3 cellular contexts compared by ENCODE assay signal in genomic region chr1:41699861-41700248, GRCh38.
TF ChIP-seq lines count a peak whose summit lies in the region.

No MANE protein-coding gene starts in this region.

TF ChIP-seq in SK-N-SH treated with all-trans-retinoic acid at 6 μM for 48 hours, 23 proteins besides CTCF, POLR2A, EP300 and RAD21 (continued from another document):
- TF ChIP-seq ZNF70 (CRISPR knock-in tag; IDR thresholded peaks at IDR 0.05) = no peak

TF ChIP-seq in SK-N-SH, 30 proteins besides CTCF, POLR2A, EP300 and RAD21 (continued from another document):
- TF ChIP-seq ZBTB33 (IDR thresholded peaks at IDR 0.05; ENCODE audit: borderline replicate concordance, low read depth) (no peak), MAX (IDR thresholded peaks at IDR 0.05; ENCODE audit: low read depth) (no peak), PBX3 (IDR thresholded peaks at IDR 0.05) (no peak), CHD2 (IDR thresholded peaks at IDR 0.05; ENCODE audit: low read length, partially characterized antibody) (no peak), TCF12 (IDR thresholded peaks at IDR 0.05) (no peak), TEAD4 (IDR thresholded peaks at IDR 0.05; ENCODE audit: borderline replicate concordance, insufficient read depth) (no peak)
- TF ChIP-seq, protein P1, sequence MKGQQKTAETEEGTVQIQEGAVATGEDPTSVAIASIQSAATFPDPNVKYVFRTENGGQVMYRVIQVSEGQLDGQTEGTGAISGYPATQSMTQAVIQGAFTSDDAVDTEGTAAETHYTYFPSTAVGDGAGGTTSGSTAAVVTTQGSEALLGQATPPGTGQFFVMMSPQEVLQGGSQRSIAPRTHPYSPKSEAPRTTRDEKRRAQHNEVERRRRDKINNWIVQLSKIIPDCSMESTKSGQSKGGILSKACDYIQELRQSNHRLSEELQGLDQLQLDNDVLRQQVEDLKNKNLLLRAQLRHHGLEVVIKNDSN (IDR thresholded peaks at IDR 0.05; ENCODE audit: borderline replicate concordance, low read depth) = no peak

TF ChIP-seq in WTC11, 78 proteins besides CTCF, POLR2A, EP300 and RAD21 (continued from another document):
- no peak for TF ChIP-seq AR (CRISPR knock-in tag; IDR thresholded peaks at IDR 0.05)
- no peak for TF ChIP-seq HMGA2 (CRISPR knock-in tag; IDR thresholded peaks at IDR 0.05)
- TF ChIP-seq ZNF121 (CRISPR knock-in tag; IDR thresholded peaks at IDR 0.05) = no peak
- TF ChIP-seq SMAD3 (CRISPR knock-in tag; IDR thresholded peaks at IDR 0.05; ENCODE audit: borderline replicate concordance) = no peak
- TF ChIP-seq OVOL2 (CRISPR knock-in tag; IDR thresholded peaks at IDR 0.05; ENCODE audit: borderline replicate concordance) = no peak
- no peak for TF ChIP-seq SP1 (CRISPR knock-in tag; conservative IDR thresholded peaks at IDR 0.05)
- TF ChIP-seq FOXJ3 (CRISPR knock-in tag; IDR thresholded peaks at IDR 0.05; ENCODE audit: borderline replicate concordance) = no peak
- no peak for TF ChIP-seq CREM (CRISPR knock-in tag; IDR thresholded peaks at IDR 0.05)
